9 cellular contexts compared by ENCODE assay signal in genomic region chr4:40525811-40526598, GRCh38.
DNase-seq lines count a peak whose midpoint lies in the region; ATAC-seq and TF ChIP-seq lines count a peak whose summit lies in the region.
"Had no signal": no experiment of that assay in that cellular context is flagged by ENCODE, and none has a peak within 500 bp of the region (broad histone marks: within the 10 kb centered on the region; RNA-seq: fewer than 3 reads in every experiment).

No MANE protein-coding gene starts in this region.

- DNase-seq in ELR (ENCODE audit: low read depth) (peak; percentile 78), amniotic epithelial cell (ENCODE audit: low read depth) (peak; percentile 95), hepatocyte (ENCODE audit: low spot score) (peak; percentile 64), sigmoid colon (no peak), Ammon's horn (ENCODE audit: low spot score) (no peak)
- no peak for DNase-seq in stimulated activated naive CD4-positive, alpha-beta T cell treated with Interleukin-2 at 50 U/mL for 16 hours (lab: John Stamatoyannopoulos, UW)
- DNase-seq: Kasumi-1 had no signal

- H3K9me3 ChIP-seq in hepatocyte (ENCODE audit: low read depth) (no peaks in the 10 kb centered on the region), sigmoid colon (no peaks in the 10 kb centered on the region)

- 58% methylated on average over 8 of the region's 8 CpGs for WGBS in hepatocyte (ENCODE audit: low lambda C conversion rate, missing lambda C conversion rate)
- 70 to 81% methylated on average over 8 of the region's 8 CpGs for WGBS in sigmoid colon, 2 donors

- ATAC-seq in GM18858 (IDR thresholded peaks at IDR 0.05; ENCODE audit: unreplicated experiment) (no peak), GM21786 (IDR thresholded peaks at IDR 0.05; ENCODE audit: unreplicated experiment) (no peak)

- peaks cover 29% of the 10 kb centered on the region for H3K79me2 ChIP-seq in hepatocyte

- no peaks in the 10 kb centered on the region for H3K27me3 ChIP-seq in hepatocyte
- no peaks in the 10 kb centered on the region for H3K27me3 ChIP-seq in sigmoid colon

- H3K4me2 ChIP-seq in hepatocyte: peak overlapping the region; percentile 21

- no peak for TF ChIP-seq POLR2A in sigmoid colon (IDR thresholded peaks at IDR 0.05)

- H3K9me2 ChIP-seq in hepatocyte (replicated peaks; ENCODE audit: insufficient read depth): no peaks in the 10 kb centered on the region

- H3K27ac ChIP-seq in hepatocyte: peak overlapping the region; percentile 87
- H3K27ac ChIP-seq in sigmoid colon: peak overlapping the region in 3 of 4 donors; percentile 3 to 38 (median 3)

- H3K4me3 ChIP-seq in hepatocyte: no peak overlapping the region
- no peak overlapping the region for H3K4me3 ChIP-seq in sigmoid colon

- TF ChIP-seq EP300 in sigmoid colon (IDR thresholded peaks at IDR 0.05): no peak

- H4K20me1 ChIP-seq in hepatocyte (ENCODE audit: insufficient read depth, poor library complexity, severe bottlenecking): no peaks in the 10 kb centered on the region

- no peak for TF ChIP-seq CTCF in hepatocyte (IDR thresholded peaks at IDR 0.05; ENCODE audit: poor library complexity)
- no peak for TF ChIP-seq CTCF in sigmoid colon (IDR thresholded peaks at IDR 0.05)

- no peaks in the 10 kb centered on the region for H3K36me3 ChIP-seq in hepatocyte (replicated peaks; ENCODE audit: insufficient read depth, low read depth)
- no peaks in the 10 kb centered on the region for H3K36me3 ChIP-seq in sigmoid colon

- intact Hi-C loops in sigmoid colon (cut with DNase I): no loop called here

- H2AFZ ChIP-seq in hepatocyte: peak overlapping the region; percentile 41

- peaks cover 10% of the 10 kb centered on the region for H3K4me1 ChIP-seq in hepatocyte (ENCODE audit: insufficient read depth)
- H3K4me1 ChIP-seq in sigmoid colon: peaks cover 0 to 20% (median 10%) of the 10 kb centered on the region in 4 donors

Comparison
In these comparisons a context has a peak if more than half of its experiments do, and no peak if none do; other contexts are left out.
1. DNase-seq: peak in ELR (single experiment), amniotic epithelial cell (single experiment) and hepatocyte (single experiment); none in sigmoid colon (single experiment), Ammon's horn (single experiment) and stimulated activated naive CD4-positive, alpha-beta T cell treated with Interleukin-2 at 50 U/mL for 16 hours (single experiment).